In the genomic region with DNA sequence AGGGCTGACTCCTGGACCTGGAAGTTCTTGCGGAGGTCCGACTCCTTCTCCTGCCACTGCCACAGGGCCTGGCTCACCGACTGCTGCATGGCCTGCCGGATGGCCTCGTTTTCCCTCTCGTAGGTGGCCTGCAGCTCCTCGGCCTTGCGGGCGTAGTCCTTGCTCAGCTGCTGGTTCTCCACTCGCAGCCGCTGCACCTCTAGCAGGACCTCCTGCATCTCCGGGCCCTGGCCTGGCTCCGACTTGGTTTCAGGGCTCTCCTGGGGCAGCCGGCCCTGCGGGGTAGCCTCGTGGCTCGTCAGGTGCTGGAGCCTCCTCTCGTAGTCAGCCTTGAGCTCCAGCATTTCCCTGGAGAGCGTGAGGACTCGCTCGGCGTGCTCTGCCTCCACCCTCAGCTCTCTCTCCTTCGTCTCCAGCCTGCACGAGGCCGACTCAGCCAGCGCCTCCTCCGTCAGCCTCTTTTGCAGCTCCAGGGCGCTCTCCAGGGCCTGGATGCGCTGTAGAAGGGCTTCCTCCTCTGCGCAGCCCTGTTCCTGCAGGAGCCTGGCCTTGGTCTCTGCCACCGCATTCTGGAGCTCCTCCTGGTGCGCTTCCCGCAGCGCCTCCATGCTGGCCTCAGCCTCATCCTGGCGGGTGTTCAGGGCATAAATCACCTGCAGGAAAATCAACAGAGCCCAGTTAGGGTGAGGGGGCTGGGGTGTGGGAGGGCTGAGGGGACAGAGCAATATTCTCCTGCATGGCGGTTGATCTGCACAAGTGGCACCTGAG, we compare ENCODE assay signal across 21 cellular contexts.
DNase-seq lines count a peak whose midpoint lies in the region; ATAC-seq, FAIRE-seq and TF ChIP-seq lines count a peak whose summit lies in the region.
"Had no signal": no experiment of that assay in that cellular context is flagged by ENCODE, and none has a peak within 500 bp of the region (broad histone marks: within the 10 kb centered on the region; RNA-seq: fewer than 3 reads in every experiment).

No MANE protein-coding gene starts in this region.

- H3K36me3 ChIP-seq in HepG2 (replicated peaks in 1 of 2; ENCODE audit: control insufficient read depth in 1 of 2, insufficient read depth in 2 of 2, low read length in 2 of 2) (no peaks in the 10 kb centered on the region), right lobe of liver (no peaks in the 10 kb centered on the region), K562 (ENCODE audit: control insufficient read depth, insufficient read depth, low read length) (no peaks in the 10 kb centered on the region), neural progenitor cell (no peaks in the 10 kb centered on the region)
- H3K36me3 ChIP-seq: BLaER1 had no signal

- TF ChIP-seq POLR2A in HepG2 (IDR thresholded peaks at IDR 0.05; ENCODE audit: insufficient read depth in 1 of 2, low read depth in 2 of 2, low read length in 2 of 2) (no peak), right lobe of liver (IDR thresholded peaks at IDR 0.05) (no peak), K562 (conservative IDR thresholded peaks at IDR 0.05) (no peak), GM18505 (IDR thresholded peaks at IDR 0.05; ENCODE audit: borderline replicate concordance, extremely low read depth, insufficient read depth, insufficient read length) (no peak)

- H3K9me3 Mint-ChIP-seq in neural progenitor cell = no peaks in the 10 kb centered on the region
- H3K9me3 Mint-ChIP-seq in T-cell = no peaks in the 10 kb centered on the region
- H3K9me3 Mint-ChIP-seq: CD4-positive, alpha-beta memory T cell; HFFc6 had no signal

- H3K4me3 ChIP-seq in HepG2 (replicated peaks in 1 of 3; ENCODE audit: insufficient read depth in 1 of 3, low read depth in 2 of 3, low read length in 3 of 3) (peak overlapping the region in 1 of 3 experiments; percentile 49; a peak in 2 of 6 replicates), right lobe of liver (no peak overlapping the region), K562 (no peak overlapping the region), neural progenitor cell (no peak overlapping the region)
- H3K4me3 ChIP-seq: A549, BLaER1, SK-N-MC had no signal

- H4K20me1 ChIP-seq in HepG2 (ENCODE audit: insufficient read depth, low read length) (no peaks in the 10 kb centered on the region), K562 (replicated peaks; ENCODE audit: control insufficient read depth, insufficient read depth, low read length) (no peaks in the 10 kb centered on the region), neural progenitor cell (ENCODE audit: low read depth) (no peaks in the 10 kb centered on the region)
- H4K20me1 ChIP-seq: BLaER1 had no signal

- H3K4me1 ChIP-seq in HepG2 (ENCODE audit: insufficient read depth, low read length) = peaks cover 12% of the 10 kb centered on the region; the same call in 1 of the 2 replicates
- no peaks in the 10 kb centered on the region for H3K4me1 ChIP-seq in right lobe of liver
- H3K4me1 ChIP-seq in K562 (replicated peaks in 1 of 2; ENCODE audit: control insufficient read depth in 2 of 2, insufficient read depth in 2 of 2, low read length in 2 of 2) = peaks cover 0 to 8% of the 10 kb centered on the region in 2 experiments; a peak in 1 of 5 replicates
- H3K4me1 ChIP-seq in neural progenitor cell = no peaks in the 10 kb centered on the region
- H3K4me1 ChIP-seq: A549, BLaER1 had no signal

- H3K27ac ChIP-seq in HepG2 (ENCODE audit: extremely low read length, insufficient read depth, low read length) (no peak overlapping the region), right lobe of liver (no peak overlapping the region), K562 (ENCODE audit: extremely low read depth, low read depth, low read length) (no peak overlapping the region), neural progenitor cell (no peak overlapping the region)
- H3K27ac ChIP-seq: A549, BLaER1, SK-N-MC had no signal

- TF ChIP-seq EP300 in HepG2 (IDR thresholded peaks at IDR 0.05; ENCODE audit: low read depth in 2 of 2, low read length in 2 of 2) = no peak
- TF ChIP-seq EP300 in HepG2 (CRISPR knock-in tag; IDR thresholded peaks at IDR 0.05; ENCODE audit: borderline replicate concordance) = no peak
- TF ChIP-seq EP300 in K562 (IDR thresholded peaks at IDR 0.05; ENCODE audit: low read length) = no peak

- H3K9me3 ChIP-seq in HepG2 (ENCODE audit: low read length) (no peaks in the 10 kb centered on the region), right lobe of liver (no peaks in the 10 kb centered on the region), K562 (replicated peaks; ENCODE audit: control insufficient read depth, insufficient read depth, low read depth, low read length) (no peaks in the 10 kb centered on the region), neural progenitor cell (ENCODE audit: low read depth) (no peaks in the 10 kb centered on the region)
- H3K9me3 ChIP-seq: A549, BLaER1 had no signal

- H3K27me3 Mint-ChIP-seq in neural progenitor cell (ENCODE audit: insufficient read depth, low read depth) (peaks cover 7% of the 10 kb centered on the region), T-cell (peaks cover 5 to 9% of the 10 kb centered on the region in 2 donors)

- intact Hi-C loops in HepG2 (cut with micrococcal nuclease; ENCODE audit: unreplicated experiment) = no loop called here
- intact Hi-C loops in right lobe of liver (cut with DNase I) = no loop called here
- intact Hi-C loops in K562 (cut with micrococcal nuclease) = no loop called here

- whole genome bisulfite sequencing in HepG2 (ENCODE audit: low lambda C conversion rate) = 36% methylated on average over 26 of the region's 36 CpGs
- 60% methylated on average over 10 of the region's 36 CpGs for WGBS in right lobe of liver (ENCODE audit: insufficient coverage, low coverage, low lambda C conversion rate, missing lambda C conversion rate)
- WGBS in K562 (ENCODE audit: insufficient coverage, low coverage, missing lambda C conversion rate) = 5% methylated on average over 26 of the region's 36 CpGs

- H3K4me2 ChIP-seq in HepG2 (ENCODE audit: low read depth, low read length) = peak overlapping the region; percentile 60
- no peak overlapping the region for H3K4me2 ChIP-seq in K562 (ENCODE audit: insufficient read depth, low read length)
- no peak overlapping the region for H3K4me2 ChIP-seq in neural progenitor cell
- H3K4me2 ChIP-seq: A549, BLaER1 had no signal

- H3K79me2 ChIP-seq in HepG2 (ENCODE audit: insufficient read depth, low read length) = no peaks in the 10 kb centered on the region
- H3K79me2 ChIP-seq in K562 (ENCODE audit: control insufficient read depth, insufficient read depth, low read length) = no peaks in the 10 kb centered on the region
- H3K79me2 ChIP-seq in neural progenitor cell (ENCODE audit: low read depth) = no peaks in the 10 kb centered on the region

- peak; percentile 89 for ATAC-seq in HepG2
- no peak for ATAC-seq in right lobe of liver
- ATAC-seq in K562 = peak; percentile 61
- no peak for ATAC-seq in T-cell (replicated peaks in 1 of 4)
- no peak for ATAC-seq in GM18505 (IDR thresholded peaks at IDR 0.05; ENCODE audit: unreplicated experiment)
- no peak for ATAC-seq in GM21717 (IDR thresholded peaks at IDR 0.05; ENCODE audit: unreplicated experiment)
- ATAC-seq: A549 had no signal

- BruUV-seq in HepG2 (replicated peaks; lab: Mats Ljungman, UMichigan) (no TSS peak), K562 (replicated peaks; lab: Mats Ljungman, UMichigan) (no TSS peak)

- DNase-seq in HepG2 (ENCODE audit: low spot score) = no peak
- no peak for DNase-seq in right lobe of liver
- DNase-seq in K562 (ENCODE audit: extremely low read depth in 1 of 4, low spot score in 3 of 4) = no peak
- DNase-seq in neural progenitor cell (ENCODE audit: low spot score) = peak; percentile 10
- DNase-seq in T-cell = no peak
- DNase-seq: CD4-positive, alpha-beta memory T cell; DMS153; GF-D8; GOT3; HFFc6; KG1; MV-4-11; NCI-H187; NCI-H2227 treated with DMSO at 0.1 percent for 48 hours; Right ventricle myocardium superior had no signal

- CTCF ChIA-PET in HepG2 (lab: Yijun Ruan, JAX; ENCODE audit: low intra/inter-chr PET ratio, low total read pairs) (no interaction called here), K562 (lab: Yijun Ruan, JAX; ENCODE audit: low intra/inter-chr PET ratio) (no interaction called here), T-cell (lab: Charles Lee) (no interaction called here)

- POLR2A ChIA-PET in HepG2 (lab: Yijun Ruan, JAX) = no interaction called here
- POLR2A ChIA-PET in K562 (lab: Yijun Ruan, JAX) = interaction anchor here (0.6 to 1.4 kb wide), 2 partner anchors 14 to 882 kb away, joined by 3 to 5 read pairs; no protein-coding TSS in a partner anchor
- POLR2A ChIA-PET in T-cell (lab: Charles Lee) = no interaction called here

- H3F3A ChIP-seq in neural progenitor cell (ENCODE audit: low read depth) = no peaks in the 10 kb centered on the region

- no peaks in the 10 kb centered on the region for H3K9me1 ChIP-seq in K562 (ENCODE audit: control insufficient read depth, insufficient read depth, low read length)

- FAIRE-seq in HepG2 (lab: Jason Lieb, UNC) = no peak
- FAIRE-seq in K562 (lab: Jason Lieb, UNC) = no peak
- FAIRE-seq: A549, RCC 7860 had no signal

- H3K4me3 Mint-ChIP-seq in neural progenitor cell (no peak overlapping the region), T-cell (no peak overlapping the region)
- H3K4me3 Mint-ChIP-seq: CD4-positive, alpha-beta memory T cell; HFFc6 had no signal

- H3K27me3 ChIP-seq in HepG2 (ENCODE audit: control insufficient read depth in 1 of 2, insufficient read depth in 2 of 2, low read length in 2 of 2) (peaks cover 0 to 16% of the 10 kb centered on the region in 2 experiments; a peak in 3 of 5 replicates), right lobe of liver (no peaks in the 10 kb centered on the region), K562 (ENCODE audit: control insufficient read depth in 2 of 2, insufficient read depth in 2 of 2, low read length in 2 of 2) (peaks cover 38 to 47% of the 10 kb centered on the region in 2 experiments), neural progenitor cell (no peaks in the 10 kb centered on the region)
- H3K27me3 ChIP-seq: BLaER1 had no signal

- H3K36me3 Mint-ChIP-seq in neural progenitor cell (no peaks in the 10 kb centered on the region), T-cell (no peaks in the 10 kb centered on the region)
- H3K36me3 Mint-ChIP-seq: CD4-positive, alpha-beta memory T cell had no signal

- H2AFZ ChIP-seq in HepG2 (ENCODE audit: low read length) = no peak overlapping the region
- no peak overlapping the region for H2AFZ ChIP-seq in K562 (ENCODE audit: low read depth, low read length)
- peak overlapping the region; percentile 57 for H2AFZ ChIP-seq in neural progenitor cell (replicated peaks)

- peak; percentile 2; the same call in 1 of the 2 replicates for TF ChIP-seq CTCF in HepG2 (CRISPR knock-in tag; IDR thresholded peaks at IDR 0.05)
- TF ChIP-seq CTCF in right lobe of liver (IDR thresholded peaks at IDR 0.05) = no peak
- no peak for TF ChIP-seq CTCF in K562 (IDR thresholded peaks at IDR 0.05 in 2 of 3, conservative IDR thresholded peaks at IDR 0.05 in 1 of 3; ENCODE audit: insufficient read depth in 2 of 3, low read depth in 1 of 3, low read length in 3 of 3)
- no peak for TF ChIP-seq CTCF in neural progenitor cell (IDR thresholded peaks at IDR 0.05)

- in situ Hi-C loops in HepG2 (cut with HindIII; ENCODE audit: extremely low pct_ligation_motif_present, low pct_unique_long_range_greater_than_20kb) (no loop called here), K562 (cut with MboI) (no loop called here)

- H3K9ac ChIP-seq in HepG2 (ENCODE audit: insufficient read depth, low read depth, low read length) = no peak overlapping the region
- peak overlapping the region in 1 of 2 experiments; percentile 64; a peak in 2 of 4 replicates for H3K9ac ChIP-seq in K562 (ENCODE audit: insufficient read depth in 1 of 2, low read depth in 2 of 2, low read length in 2 of 2)
- no peak overlapping the region for H3K9ac ChIP-seq in neural progenitor cell
- H3K9ac ChIP-seq: BLaER1 had no signal

- no peak for TF ChIP-seq RAD21 in HepG2 (CRISPR knock-in tag; IDR thresholded peaks at IDR 0.05)
- no peak for TF ChIP-seq RAD21 in K562 (CRISPR knock-in tag; conservative IDR thresholded peaks at IDR 0.05 in 1 of 2, IDR thresholded peaks at IDR 0.05 in 1 of 2)

- peaks cover 28% of the 10 kb centered on the region for H3K4me1 Mint-ChIP-seq in neural progenitor cell
- no peaks in the 10 kb centered on the region for H3K4me1 Mint-ChIP-seq in T-cell
- H3K4me1 Mint-ChIP-seq: CD4-positive, alpha-beta memory T cell had no signal

- H3K27ac Mint-ChIP-seq in neural progenitor cell (peak overlapping the region; percentile 91), T-cell (no peak overlapping the region)
- H3K27ac Mint-ChIP-seq: CD4-positive, alpha-beta memory T cell; HFFc6 had no signal

Comparison
In these comparisons a context has a peak if more than half of its experiments do, and no peak if none do; other contexts are left out.
1. ATAC-seq: peak in HepG2 (single experiment) and K562 (single experiment); none in right lobe of liver (0 of 4), T-cell (0 of 4), GM18505 (single experiment) and GM21717 (single experiment).
2. Of the 241 proteins assayed by ChIP-seq in both HepG2 and K562: peak only in HepG2: CTCF and MAX; only in K562: none; in both: none; in neither: 239.